In genomic region chr10:945778-946177, GRCh38 we compare ENCODE assay signal across 27 cellular contexts. TPM values are rescaled to one million over a fixed set of nuclear protein-coding genes. Genes with fewer than 3 reads are reported as not detected.
A peak's percentile ranks its signal among the peaks of the same experiment; 100 is the strongest.
DNase-seq lines count a peak whose midpoint lies in the region; ATAC-seq and TF ChIP-seq lines count a peak whose summit lies in the region.
"Had no signal": no experiment of that assay in that cellular context is flagged by ENCODE, and none has a peak within 500 bp of the region (broad histone marks: within the 10 kb centered on the region; RNA-seq: fewer than 3 reads in every experiment).

No MANE protein-coding gene starts in this region.

- H3K36me3 ChIP-seq in GM23338 (ENCODE audit: insufficient read depth) (no peaks in the 10 kb centered on the region), neutrophil (no peaks in the 10 kb centered on the region), transverse colon (no peaks in the 10 kb centered on the region)
- H3K36me3 ChIP-seq: Peyer's patch had no signal

- H3K4me2 ChIP-seq in GM23338, result no peak overlapping the region

- POLR2A ChIA-PET in WTC11 (lab: Charles Lee), result interaction anchor here (0.7 kb wide), 1 partner anchor 98 kb away, joined by 4 read pairs; no protein-coding TSS in a partner anchor

- peaks cover 0 to 6% (median 3%) of the 10 kb centered on the region in 7 donors for H3K9me3 Mint-ChIP-seq in CD14-positive monocyte
- H3K9me3 Mint-ChIP-seq in GM23338, result no peaks in the 10 kb centered on the region
- H3K9me3 Mint-ChIP-seq in WTC11, result no peaks in the 10 kb centered on the region
- H3K9me3 Mint-ChIP-seq: CD8-positive, alpha-beta memory T cell had no signal

- TF ChIP-seq CTCF in CD14-positive monocyte (IDR thresholded peaks at IDR 0.05), result no peak
- no peak for TF ChIP-seq CTCF in GM23338 (conservative IDR thresholded peaks at IDR 0.05; ENCODE audit: low read depth in 2 of 2)
- no peak for TF ChIP-seq CTCF in WTC11 (IDR thresholded peaks at IDR 0.05)
- TF ChIP-seq CTCF in neutrophil (IDR thresholded peaks at IDR 0.05), result no peak
- TF ChIP-seq CTCF in transverse colon (IDR thresholded peaks at IDR 0.05), result no peak

- no peak overlapping the region for H3K27ac ChIP-seq in GM23338 (ENCODE audit: low read depth)
- peak overlapping the region; percentile 73 for H3K27ac ChIP-seq in neutrophil
- H3K27ac ChIP-seq in transverse colon, result no peak overlapping the region
- H3K27ac ChIP-seq: C4-2B, Peyer's patch, SK-N-MC had no signal

- H3K4me1 Mint-ChIP-seq in CD14-positive monocyte (peaks cover 31% of the 10 kb centered on the region), GM23338 (peaks cover 6% of the 10 kb centered on the region; the same call in 1 of the 3 replicates), WTC11 (peaks cover 5% of the 10 kb centered on the region)

- DNase-seq in CD14-positive monocyte (ENCODE audit: low spot score), result no peak
- DNase-seq in GM23338 (ENCODE audit: low spot score), result peak; percentile 32
- DNase-seq in WTC11 (ENCODE audit: low spot score), result no peak
- DNase-seq in stimulated activated CD4-positive, alpha-beta T cell treated with anti-CD3 and anti-CD28 coated beads, Interleukin-4, amount 100 ng/mL, for 24 hours, result no peak
- no peak for DNase-seq in activated CD4-positive, CD25-positive, alpha-beta regulatory T cell (lab: John Stamatoyannopoulos, UW)
- no peak for DNase-seq in transverse colon
- DNase-seq: CD8-positive, alpha-beta memory T cell; DMS 273 treated with DMSO at 0.1 percent for 48 hours; DMS79; EL; GDM1; Kasumi-1; NCI-H1105 treated with DMSO at 0.1 percent for 48 hours; NCI-H146; NCI-H1930; NCI-H2107; NCI-H446 treated with DMSO at 0.1 percent for 48 hours; NCI-H526; OCI-M1; Peyer's patch; SIG-M5 had no signal

- H3K4me3 ChIP-seq in GM23338, result no peak overlapping the region
- no peak overlapping the region for H3K4me3 ChIP-seq in neutrophil (ENCODE audit: low read depth in 1 of 2, low read length in 1 of 2)
- no peak overlapping the region for H3K4me3 ChIP-seq in transverse colon
- H3K4me3 ChIP-seq: GM12878, Peyer's patch, SK-N-MC had no signal

- TF ChIP-seq POLR2A in transverse colon (IDR thresholded peaks at IDR 0.05), result no peak

- in situ Hi-C loops in transverse colon (cut with MboI; ENCODE audit: low pct_ligation_motif_present in 1 of 4, low pct_unique_long_range_greater_than_20kb in 1 of 4, low sequenced_read_pairs in 3 of 4), result no loop called here

- ATAC-seq in GM23338 (peak; percentile 81), WTC11 (peak; percentile 67)
- ATAC-seq: GM12878, HCT116 had no signal

- H3K9me3 ChIP-seq in neutrophil, result no peaks in the 10 kb centered on the region
- H3K9me3 ChIP-seq in transverse colon, result no peaks in the 10 kb centered on the region
- H3K9me3 ChIP-seq: Peyer's patch had no signal

- H3K27ac Mint-ChIP-seq in CD14-positive monocyte (peak overlapping the region; percentile 68 to 97 (median 92)), GM23338 (no peak overlapping the region), WTC11 (no peak overlapping the region)
- H3K27ac Mint-ChIP-seq: B cell had no signal

- H3K27me3 ChIP-seq in GM23338 (ENCODE audit: insufficient read depth) (no peaks in the 10 kb centered on the region), neutrophil (no peaks in the 10 kb centered on the region), transverse colon (no peaks in the 10 kb centered on the region)
- H3K27me3 ChIP-seq: Peyer's patch had no signal

- H4K20me1 ChIP-seq in GM23338 (replicated peaks; ENCODE audit: insufficient read depth), result no peaks in the 10 kb centered on the region

- H3K4me1 ChIP-seq in GM23338 (ENCODE audit: insufficient read depth) (no peaks in the 10 kb centered on the region), neutrophil (ENCODE audit: control insufficient read depth in 1 of 2, insufficient read depth in 1 of 2, low read depth in 1 of 2, low read length in 1 of 2) (peaks cover 29 to 34% of the 10 kb centered on the region in 2 experiments), transverse colon (no peaks in the 10 kb centered on the region)

- 88 to 100% methylated on average over 1 to 5 of the region's 6 CpGs for WGBS in transverse colon (ENCODE audit: low coverage in 1 of 2), 2 donors

- peaks cover 1 to 6% (median 2%) of the 10 kb centered on the region in 3 donors for H3K27me3 Mint-ChIP-seq in CD14-positive monocyte (ENCODE audit: low read depth in 3 of 3)
- peaks cover 1% of the 10 kb centered on the region for H3K27me3 Mint-ChIP-seq in GM23338 (ENCODE audit: insufficient read depth, low read depth, poor library complexity)
- peaks cover 5% of the 10 kb centered on the region for H3K27me3 Mint-ChIP-seq in WTC11 (ENCODE audit: low read depth)

- no peak for TF ChIP-seq EP300 in transverse colon (IDR thresholded peaks at IDR 0.05; ENCODE audit: low read depth)

- H3K79me2 ChIP-seq in GM23338 (replicated peaks; ENCODE audit: insufficient read depth), result no peaks in the 10 kb centered on the region

- CTCF ChIA-PET in WTC11 (lab: Charles Lee), result no interaction called here

- intact Hi-C loops in CD14-positive monocyte (cut with micrococcal nuclease), result no loop called here
- intact Hi-C loops in transverse colon (cut with DNase I; ENCODE audit: low total_unique reads), result no loop called here

- no peaks in the 10 kb centered on the region for H3K9me2 ChIP-seq in GM23338 (ENCODE audit: insufficient read depth)

- no peak overlapping the region for H2AFZ ChIP-seq in GM23338

- no peaks in the 10 kb centered on the region for H3F3A ChIP-seq in GM23338 (replicated peaks; ENCODE audit: low read depth)

- H3K36me3 Mint-ChIP-seq in CD14-positive monocyte (peaks cover 1 to 2% of the 10 kb centered on the region in 2 donors), GM23338 (ENCODE audit: low read depth) (no peaks in the 10 kb centered on the region), WTC11 (no peaks in the 10 kb centered on the region)
- H3K36me3 Mint-ChIP-seq: CD8-positive, alpha-beta memory T cell had no signal

- H3K4me3 Mint-ChIP-seq in CD14-positive monocyte (no peak overlapping the region), GM23338 (no peak overlapping the region), WTC11 (no peak overlapping the region)
- H3K4me3 Mint-ChIP-seq: B cell; CD8-positive, alpha-beta memory T cell had no signal

TF ChIP-seq in GM23338, 12 proteins besides CTCF, POLR2A, EP300 and RAD21 (continues in another document):
- TF ChIP-seq ETS1 (IDR thresholded peaks at IDR 0.05) (no peak), JUNB (IDR thresholded peaks at IDR 0.05; ENCODE audit: unreplicated experiment) (no peak), STAT1 (IDR thresholded peaks at IDR 0.05; ENCODE audit: unreplicated experiment) (no peak), ZNF331 (CRISPR knock-in tag; IDR thresholded peaks at IDR 0.05; ENCODE audit: low read depth) (no peak), NANOG (IDR thresholded peaks at IDR 0.05; ENCODE audit: borderline replicate concordance) (no peak), EZH2phosphoT487 (IDR thresholded peaks at IDR 0.05; ENCODE audit: unreplicated experiment) (no peak), CREB1 (CRISPR knock-in tag; IDR thresholded peaks at IDR 0.05; ENCODE audit: low read depth) (no peak), EZH2 (IDR thresholded peaks at IDR 0.05; ENCODE audit: low read depth, unreplicated experiment) (no peak)

TF ChIP-seq in WTC11, 78 proteins besides CTCF, POLR2A, EP300 and RAD21:
- TF ChIP-seq MXD4 (CRISPR knock-in tag; IDR thresholded peaks at IDR 0.05; ENCODE audit: borderline replicate concordance), result no peak
- no peak for TF ChIP-seq CDX4 (CRISPR knock-in tag; IDR thresholded peaks at IDR 0.05; ENCODE audit: borderline replicate concordance)
- TF ChIP-seq ATF3 (CRISPR knock-in tag; conservative IDR thresholded peaks at IDR 0.05), result no peak
- TF ChIP-seq NR2C2 (CRISPR knock-in tag; IDR thresholded peaks at IDR 0.05), result no peak
- no peak for TF ChIP-seq ZNF423 (CRISPR knock-in tag; IDR thresholded peaks at IDR 0.05)
- no peak for TF ChIP-seq ZNF671 (CRISPR knock-in tag; IDR thresholded peaks at IDR 0.05)
- TF ChIP-seq IRF2 (CRISPR knock-in tag; IDR thresholded peaks at IDR 0.05; ENCODE audit: borderline replicate concordance, low read depth), result no peak
- no peak for TF ChIP-seq KAT7 (CRISPR knock-in tag; IDR thresholded peaks at IDR 0.05; ENCODE audit: borderline replicate concordance)
- no peak for TF ChIP-seq TP53 (CRISPR knock-in tag; IDR thresholded peaks at IDR 0.05)
- no peak for TF ChIP-seq ZNF232 (CRISPR knock-in tag; IDR thresholded peaks at IDR 0.05)
- no peak for TF ChIP-seq ZNF263 (CRISPR knock-in tag; IDR thresholded peaks at IDR 0.05; ENCODE audit: low read depth)
- no peak for TF ChIP-seq RORB (CRISPR knock-in tag; IDR thresholded peaks at IDR 0.05)
TF ChIP-seq in WTC11: peak in this region for 0.

RNA-seq across cellular contexts. Expression of gene LARP4B, which starts 14.3 kb away (rescaled TPM):
- polyA plus RNA-seq in CD14-positive monocyte (10 to 100 TPM; 17.2 to 33.0 TPM), GM23338 (2016; fragmentation: Nextera tagmentation; extraction: Ambion mirVana) (14.6 and 18.3 TPM in 2 replicates)
- 52.3 and 59.6 TPM in 2 replicates for total RNA-seq in GM23338 (2014; rRNA removed; shearing (Covaris generic))
- total RNA-seq in WTC11 (2021) (83.0 to 91.5 TPM (median 87.1 TPM) in 3 replicates), transverse colon (100 to 1,000 TPM in 1 of 4 donors, 10 to 100 TPM in 3; 89.2 to 148 (median 96.4) TPM)

RNA-seq across cellular contexts. Expression of gene GTPBP4, which starts 42.5 kb away (rescaled TPM):
- 10 to 100 TPM in 1 of 2 donors, 1 to 10 TPM in 1; 9.9 to 12.2 TPM for polyA plus RNA-seq in CD14-positive monocyte
- total RNA-seq in GM23338 (2014; rRNA removed; shearing (Covaris generic)), result 48.7 and 56.5 TPM in 2 replicates
- polyA plus RNA-seq in GM23338 (2016; fragmentation: Nextera tagmentation; extraction: Ambion mirVana), result 51.2 and 62.6 TPM in 2 replicates
- total RNA-seq in WTC11 (2021), result 79.5 to 97.4 TPM (median 81.6 TPM) in 3 replicates
- 10 to 100 TPM in 3 of 4 donors, 1 to 10 TPM in 1; 9.4 to 25.4 (median 17.1) TPM for total RNA-seq in transverse colon

Comparison
In these comparisons a context has a peak if more than half of its experiments do, and no peak if none do; other contexts are left out.
1. H3K27ac Mint-ChIP-seq: peak in CD14-positive monocyte (7 of 7); none in GM23338 (single experiment) and WTC11 (single experiment).